ENCODE assay signal across 21 cellular contexts in genomic region chr5:14402424-14402823, GRCh38.
A peak's percentile ranks its signal among the peaks of the same experiment; 100 is the strongest.
DNase-seq lines count a peak whose midpoint lies in the region; ATAC-seq and TF ChIP-seq lines count a peak whose summit lies in the region.
"Had no signal": no experiment of that assay in that cellular context is flagged by ENCODE, and none has a peak within 500 bp of the region (broad histone marks: within the 10 kb centered on the region; RNA-seq: fewer than 3 reads in every experiment).

No MANE protein-coding gene starts in this region.

- CTCF ChIA-PET in activated naive CD4-positive, alpha-beta T cell treated with anti-CD3 and anti-CD28 coated beads, Interleukin-2, amount 10 ng/mL, durations not matched to agents 7 days and 5 days (lab: Charles Lee): interaction anchor here (1.3 to 9.6 kb wide), 3 partner anchors 9 to 245 kb away, joined by 3 to 116 read pairs (median 26); no protein-coding TSS in a partner anchor
- CTCF ChIA-PET in activated CD8-positive, alpha-beta T cell treated with anti-CD3 and anti-CD28 coated beads, Interleukin-2, amount 10 ng/mL, durations not matched to agents 7 days and 5 days (lab: Charles Lee): interaction anchor here (3.9 to 8.0 kb wide), 2 partner anchors 11 to 247 kb away, joined by 44 to 127 read pairs; no protein-coding TSS in a partner anchor
- CTCF ChIA-PET in CD8-positive, alpha-beta T cell (lab: Charles Lee): no interaction called here

- no peak for DNase-seq in activated naive CD4-positive, alpha-beta T cell treated with anti-CD3 and anti-CD28 coated beads, Interleukin-2, amount 10 ng/mL, durations not matched to agents 7 days and 5 days
- DNase-seq in activated naive CD4-positive, alpha-beta T cell treated with anti-CD3 and anti-CD28 coated beads, Interleukin-2, amount 50 U/mL, for 72 hours (ENCODE audit: low spot score in 2 of 2): no peak
- no peak for DNase-seq in activated CD8-positive, alpha-beta T cell treated with anti-CD3 and anti-CD28 coated beads, Interleukin-2, amount 10 ng/mL, durations not matched to agents 7 days and 5 days
- DNase-seq in glutamatergic neuron: no peak
- DNase-seq in stimulated activated naive B cell treated with anti-CD40 and anti-IgM and Interleukin-4, amounts not matched to agents 10 μg/mL and 1 μg/mL and 100 μg/mL, for 72 hours: no peak
- no peak for DNase-seq in CD8-positive, alpha-beta T cell
- DNase-seq: activated effector memory CD4-positive, alpha-beta T cell treated with Interleukin-2 at 50 U/mL for 16 hours; brain microvascular endothelial cell; C1 segment of cervical spinal cord; effector CD8-positive, alpha-beta T cell; foreskin keratinocyte; KG1; left cardiac atrium; MM.1S; NCI-H1417; retina; stimulated activated naive CD4-positive, alpha-beta T cell had no signal

- H3K36me3 ChIP-seq in CD8-positive, alpha-beta T cell (ENCODE audit: insufficient read depth, low read length): no peaks in the 10 kb centered on the region

- H3K27ac Mint-ChIP-seq in activated naive CD4-positive, alpha-beta T cell treated with anti-CD3 and anti-CD28 coated beads, Interleukin-2, amount 10 ng/mL, durations not matched to agents 7 days and 5 days: peak overlapping the region; percentile 68
- peak overlapping the region in 1 of 2 donors; percentile 40 for H3K27ac Mint-ChIP-seq in activated naive CD4-positive, alpha-beta T cell treated with anti-CD3 and anti-CD28 coated beads, Interleukin-2, amount 50 U/mL, for 72 hours
- peak overlapping the region; percentile 73 for H3K27ac Mint-ChIP-seq in activated CD8-positive, alpha-beta T cell treated with anti-CD3 and anti-CD28 coated beads, Interleukin-2, amount 10 ng/mL, durations not matched to agents 7 days and 5 days
- H3K27ac Mint-ChIP-seq in glutamatergic neuron (ENCODE audit: unreplicated experiment): peak overlapping the region; percentile 49
- peak overlapping the region; percentile 39 for H3K27ac Mint-ChIP-seq in stimulated activated naive B cell treated with anti-CD40 and anti-IgM and Interleukin-4, amounts not matched to agents 10 μg/mL and 1 μg/mL and 100 μg/mL, for 72 hours
- no peak overlapping the region for H3K27ac Mint-ChIP-seq in CD8-positive, alpha-beta T cell

- no peaks in the 10 kb centered on the region for H3K4me1 ChIP-seq in CD8-positive, alpha-beta T cell (ENCODE audit: insufficient read depth, low read length)

- H3K27me3 ChIP-seq in CD8-positive, alpha-beta T cell (ENCODE audit: insufficient read depth, low read length): no peaks in the 10 kb centered on the region
- H3K27me3 ChIP-seq: brain microvascular endothelial cell, foreskin keratinocyte had no signal

- H3K4me1 Mint-ChIP-seq in activated naive CD4-positive, alpha-beta T cell treated with anti-CD3 and anti-CD28 coated beads, Interleukin-2, amount 10 ng/mL, durations not matched to agents 7 days and 5 days: peaks cover 58% of the 10 kb centered on the region
- peaks cover 57% of the 10 kb centered on the region for H3K4me1 Mint-ChIP-seq in activated CD8-positive, alpha-beta T cell treated with anti-CD3 and anti-CD28 coated beads, Interleukin-2, amount 10 ng/mL, durations not matched to agents 7 days and 5 days (ENCODE audit: low read depth)
- peaks cover 13% of the 10 kb centered on the region for H3K4me1 Mint-ChIP-seq in glutamatergic neuron (ENCODE audit: low read depth, unreplicated experiment)
- H3K4me1 Mint-ChIP-seq in stimulated activated naive B cell treated with anti-CD40 and anti-IgM and Interleukin-4, amounts not matched to agents 10 μg/mL and 1 μg/mL and 100 μg/mL, for 72 hours: peaks cover 0 to 9% of the 10 kb centered on the region in 2 donors
- peaks cover 13% of the 10 kb centered on the region for H3K4me1 Mint-ChIP-seq in CD8-positive, alpha-beta T cell (ENCODE audit: low read depth)

- H3K27ac ChIP-seq in CD8-positive, alpha-beta T cell (ENCODE audit: low read depth, low read length): no peak overlapping the region
- H3K27ac ChIP-seq: brain microvascular endothelial cell, foreskin keratinocyte had no signal

- no peaks in the 10 kb centered on the region for H3K9me3 ChIP-seq in CD8-positive, alpha-beta T cell (ENCODE audit: low read length)

- peak overlapping the region; percentile 16 for H3K4me3 Mint-ChIP-seq in activated naive CD4-positive, alpha-beta T cell treated with anti-CD3 and anti-CD28 coated beads, Interleukin-2, amount 10 ng/mL, durations not matched to agents 7 days and 5 days
- H3K4me3 Mint-ChIP-seq in activated CD8-positive, alpha-beta T cell treated with anti-CD3 and anti-CD28 coated beads, Interleukin-2, amount 10 ng/mL, durations not matched to agents 7 days and 5 days: peak overlapping the region; percentile 44
- H3K4me3 Mint-ChIP-seq in glutamatergic neuron (ENCODE audit: unreplicated experiment): no peak overlapping the region
- H3K4me3 Mint-ChIP-seq in stimulated activated naive B cell treated with anti-CD40 and anti-IgM and Interleukin-4, amounts not matched to agents 10 μg/mL and 1 μg/mL and 100 μg/mL, for 72 hours: no peak overlapping the region
- H3K4me3 Mint-ChIP-seq in CD8-positive, alpha-beta T cell: no peak overlapping the region

- no peak overlapping the region for H3K4me3 ChIP-seq in CD8-positive, alpha-beta T cell (ENCODE audit: low read depth, low read length)
- H3K4me3 ChIP-seq: smooth muscle cell had no signal

- intact Hi-C loops in CD8-positive, alpha-beta T cell (cut with DNase I, micrococcal nuclease): loop anchor here in 1 of 2 experiments (10.0 kb wide), 1 partner anchor 102 kb away; no protein-coding TSS in a partner anchor

- H3K9me3 Mint-ChIP-seq in activated naive CD4-positive, alpha-beta T cell treated with anti-CD3 and anti-CD28 coated beads, Interleukin-2, amount 10 ng/mL, durations not matched to agents 7 days and 5 days: peaks cover 8% of the 10 kb centered on the region
- peaks cover 8 to 9% of the 10 kb centered on the region in 2 donors for H3K9me3 Mint-ChIP-seq in activated naive CD4-positive, alpha-beta T cell treated with anti-CD3 and anti-CD28 coated beads, Interleukin-2, amount 50 U/mL, for 72 hours
- H3K9me3 Mint-ChIP-seq in activated CD8-positive, alpha-beta T cell treated with anti-CD3 and anti-CD28 coated beads, Interleukin-2, amount 10 ng/mL, durations not matched to agents 7 days and 5 days (ENCODE audit: insufficient read depth): peaks cover 7% of the 10 kb centered on the region
- H3K9me3 Mint-ChIP-seq in glutamatergic neuron (ENCODE audit: unreplicated experiment): peaks cover 9% of the 10 kb centered on the region
- peaks cover 0 to 3% of the 10 kb centered on the region in 2 donors for H3K9me3 Mint-ChIP-seq in stimulated activated naive B cell treated with anti-CD40 and anti-IgM and Interleukin-4, amounts not matched to agents 10 μg/mL and 1 μg/mL and 100 μg/mL, for 72 hours
- H3K9me3 Mint-ChIP-seq in CD8-positive, alpha-beta T cell: no peaks in the 10 kb centered on the region

- ATAC-seq in activated naive CD4-positive, alpha-beta T cell treated with anti-CD3 and anti-CD28 coated beads, Interleukin-2, amount 50 U/mL, for 72 hours: no peak
- no peak for ATAC-seq in activated CD8-positive, alpha-beta T cell treated with anti-CD3 and anti-CD28 coated beads, Interleukin-2, amount 10 ng/mL, durations not matched to agents 7 days and 5 days
- no peak for ATAC-seq in stimulated activated naive B cell treated with anti-CD40 and anti-IgM and Interleukin-4, amounts not matched to agents 10 μg/mL and 1 μg/mL and 100 μg/mL, for 72 hours (replicated peaks)
- ATAC-seq in GM18867 (IDR thresholded peaks at IDR 0.05; ENCODE audit: unreplicated experiment): no peak
- ATAC-seq in CD8-positive, alpha-beta T cell: no peak
- no peak for ATAC-seq in GM19455 (IDR thresholded peaks at IDR 0.05; ENCODE audit: unreplicated experiment)
- ATAC-seq: activated CD4-positive, CD25-positive, alpha-beta regulatory T cell treated with anti-CD3 and anti-CD28 coated beads, Interleukin-2, amount 50 U/mL, for 24 hours; foreskin keratinocyte; left cardiac atrium had no signal

- POLR2A ChIA-PET in activated CD8-positive, alpha-beta T cell treated with anti-CD3 and anti-CD28 coated beads, Interleukin-2, amount 10 ng/mL, durations not matched to agents 7 days and 5 days (lab: Charles Lee): interaction anchor here (2.4 kb wide), 1 partner anchor 12 kb away, joined by 10 read pairs; no protein-coding TSS in a partner anchor
- POLR2A ChIA-PET in CD8-positive, alpha-beta T cell (lab: Charles Lee): no interaction called here

- no peak for TF ChIP-seq CTCF in glutamatergic neuron (IDR thresholded peaks at IDR 0.05; ENCODE audit: partially characterized antibody, unreplicated experiment)
- no peak for TF ChIP-seq CTCF in CD8-positive, alpha-beta T cell (IDR thresholded peaks at IDR 0.05)

- H3K36me3 Mint-ChIP-seq in activated naive CD4-positive, alpha-beta T cell treated with anti-CD3 and anti-CD28 coated beads, Interleukin-2, amount 10 ng/mL, durations not matched to agents 7 days and 5 days: peaks cover 7% of the 10 kb centered on the region
- peaks cover 0 to 10% of the 10 kb centered on the region in 2 donors for H3K36me3 Mint-ChIP-seq in activated naive CD4-positive, alpha-beta T cell treated with anti-CD3 and anti-CD28 coated beads, Interleukin-2, amount 50 U/mL, for 72 hours
- H3K36me3 Mint-ChIP-seq in activated CD8-positive, alpha-beta T cell treated with anti-CD3 and anti-CD28 coated beads, Interleukin-2, amount 10 ng/mL, durations not matched to agents 7 days and 5 days (ENCODE audit: low read depth): peaks cover 15% of the 10 kb centered on the region
- peaks cover 9% of the 10 kb centered on the region for H3K36me3 Mint-ChIP-seq in glutamatergic neuron (ENCODE audit: unreplicated experiment)
- H3K36me3 Mint-ChIP-seq in stimulated activated naive B cell treated with anti-CD40 and anti-IgM and Interleukin-4, amounts not matched to agents 10 μg/mL and 1 μg/mL and 100 μg/mL, for 72 hours: peaks cover 46 to 74% of the 10 kb centered on the region in 2 donors
- no peaks in the 10 kb centered on the region for H3K36me3 Mint-ChIP-seq in CD8-positive, alpha-beta T cell

- H3K27me3 Mint-ChIP-seq in activated naive CD4-positive, alpha-beta T cell treated with anti-CD3 and anti-CD28 coated beads, Interleukin-2, amount 10 ng/mL, durations not matched to agents 7 days and 5 days: peaks cover 11% of the 10 kb centered on the region
- H3K27me3 Mint-ChIP-seq in activated CD8-positive, alpha-beta T cell treated with anti-CD3 and anti-CD28 coated beads, Interleukin-2, amount 10 ng/mL, durations not matched to agents 7 days and 5 days (ENCODE audit: low read depth): peaks cover 7% of the 10 kb centered on the region
- peaks cover 9% of the 10 kb centered on the region for H3K27me3 Mint-ChIP-seq in glutamatergic neuron (ENCODE audit: unreplicated experiment)
- H3K27me3 Mint-ChIP-seq in stimulated activated naive B cell treated with anti-CD40 and anti-IgM and Interleukin-4, amounts not matched to agents 10 μg/mL and 1 μg/mL and 100 μg/mL, for 72 hours: no peaks in the 10 kb centered on the region
- H3K27me3 Mint-ChIP-seq in CD8-positive, alpha-beta T cell (ENCODE audit: low read depth): no peaks in the 10 kb centered on the region

Comparison
In these comparisons a context has a peak if more than half of its experiments do, and no peak if none do; other contexts are left out.
1. H3K4me3 Mint-ChIP-seq: peak in activated naive CD4-positive, alpha-beta T cell treated with anti-CD3 and anti-CD28 coated beads, Interleukin-2, amount 10 ng/mL, durations not matched to agents 7 days and 5 days (single experiment) and activated CD8-positive, alpha-beta T cell treated with anti-CD3 and anti-CD28 coated beads, Interleukin-2, amount 10 ng/mL, durations not matched to agents 7 days and 5 days (single experiment); none in glutamatergic neuron (single experiment), stimulated activated naive B cell treated with anti-CD40 and anti-IgM and Interleukin-4, amounts not matched to agents 10 μg/mL and 1 μg/mL and 100 μg/mL, for 72 hours (0 of 2) and CD8-positive, alpha-beta T cell (single experiment).